ENCODE assay signal across 25 cellular contexts in genomic region chr2:41899189-41899588, GRCh38.
DNase-seq lines count a peak whose midpoint lies in the region; TF ChIP-seq lines count a peak whose summit lies in the region.
"Had no signal": no experiment of that assay in that cellular context is flagged by ENCODE, and none has a peak within 500 bp of the region (broad histone marks: within the 10 kb centered on the region; RNA-seq: fewer than 3 reads in every experiment).

No MANE protein-coding gene starts in this region.

- H3K27ac Mint-ChIP-seq in CD4-positive, alpha-beta memory T cell, result no peak overlapping the region
- H3K27ac Mint-ChIP-seq: activated naive CD8-positive, alpha-beta T cell treated with anti-CD3 and anti-CD28 coated beads, Interleukin-2, amount 50 U/mL, for 24 hours; stimulated activated naive CD8-positive, alpha-beta T cell treated with anti-CD3 and anti-CD28 coated beads, Interleukin-15, Interleukin-2, amounts not matched to agents 100 ng/mL and 50 ng/mL, for 24 hours; T-helper 17 cell had no signal

- H3K4ac ChIP-seq in mesenchymal stem cell (ENCODE audit: low read depth in 1 of 2, low read length in 2 of 2), result no peak overlapping the region

- H3K14ac ChIP-seq in mesenchymal stem cell (ENCODE audit: low read length in 2 of 2), result no peak overlapping the region

- no peak overlapping the region for H2BK12ac ChIP-seq in mesenchymal stem cell (ENCODE audit: low read length in 2 of 2)

- H4K8ac ChIP-seq in mesenchymal stem cell (ENCODE audit: low read length), result no peak overlapping the region

- no peak overlapping the region for H2AK5ac ChIP-seq in mesenchymal stem cell (ENCODE audit: low read length, severe bottlenecking)

- TF ChIP-seq CTCF in epithelial cell of esophagus (IDR thresholded peaks at IDR 0.05; ENCODE audit: insufficient read depth, low read depth, low read length, missing control alignments), result no peak

- H3K9me3 ChIP-seq in mesenchymal stem cell (ENCODE audit: control insufficient read depth, low read length), result no peaks in the 10 kb centered on the region
- H3K9me3 ChIP-seq in CD4-positive, alpha-beta memory T cell (ENCODE audit: control insufficient read depth in 1 of 2, low read length in 2 of 2), result no peaks in the 10 kb centered on the region
- H3K9me3 ChIP-seq: A549, esophagus squamous epithelium, MG63, psoas muscle, spleen had no signal

- no peak overlapping the region for H4K91ac ChIP-seq in mesenchymal stem cell (ENCODE audit: low read length)

- POLR2A ChIA-PET in CD4-positive, alpha-beta memory T cell (lab: Charles Lee; ENCODE audit: partially characterized antibody), result no interaction called here

- peaks cover 10 to 41% (median 30%) of the 10 kb centered on the region in 4 donors for H3K4me1 Mint-ChIP-seq in CD4-positive, alpha-beta memory T cell

- no peaks in the 10 kb centered on the region for H3K36me3 ChIP-seq in mesenchymal stem cell (ENCODE audit: control insufficient read depth in 1 of 2, insufficient read depth in 2 of 2, low read depth in 1 of 2, low read length in 2 of 2)
- H3K36me3 ChIP-seq in CD4-positive, alpha-beta memory T cell (ENCODE audit: insufficient read depth, low read length), result no peaks in the 10 kb centered on the region
- H3K36me3 ChIP-seq: esophagus squamous epithelium, MG63, spleen had no signal

- H3K9me3 Mint-ChIP-seq in CD4-positive, alpha-beta memory T cell, result no peaks in the 10 kb centered on the region
- H3K9me3 Mint-ChIP-seq: activated naive CD8-positive, alpha-beta T cell treated with anti-CD3 and anti-CD28 coated beads, Interleukin-2, amount 50 U/mL, for 24 hours; central memory CD8-positive, alpha-beta T cell; stimulated activated naive CD8-positive, alpha-beta T cell treated with anti-CD3 and anti-CD28 coated beads, Interleukin-15, Interleukin-2, amounts not matched to agents 100 ng/mL and 50 ng/mL, for 24 hours had no signal

- no peak overlapping the region for H2BK15ac ChIP-seq in mesenchymal stem cell (ENCODE audit: low read depth, poor library complexity, severe bottlenecking)

- H3K4me2 ChIP-seq in mesenchymal stem cell (ENCODE audit: low read length, poor library complexity, severe bottlenecking), result no peak overlapping the region
- H3K4me2 ChIP-seq: A549 had no signal

- H3K4me1 ChIP-seq in mesenchymal stem cell (ENCODE audit: control insufficient read depth, insufficient read depth, low read depth, low read length), result peaks cover 2% of the 10 kb centered on the region
- H3K4me1 ChIP-seq in CD4-positive, alpha-beta memory T cell (ENCODE audit: insufficient read depth, low read length), result peaks cover 43% of the 10 kb centered on the region
- H3K4me1 ChIP-seq: psoas muscle had no signal

- CTCF ChIA-PET in CD4-positive, alpha-beta memory T cell (lab: Charles Lee; ENCODE audit: partially characterized antibody), result interaction anchor here (4.5 kb wide), 1 partner anchor 30 kb away, joined by 24 read pairs; no protein-coding TSS in a partner anchor

- H3K4me3 ChIP-seq in epithelial cell of esophagus (ENCODE audit: low read length), result no peak overlapping the region
- no peak overlapping the region for H3K4me3 ChIP-seq in mesenchymal stem cell (ENCODE audit: insufficient read depth in 1 of 2, low read depth in 1 of 2, low read length in 2 of 2)
- H3K4me3 ChIP-seq in CD4-positive, alpha-beta memory T cell (ENCODE audit: low read length in 2 of 2), result no peak overlapping the region
- H3K4me3 ChIP-seq: A549, esophagus squamous epithelium, MG63, psoas muscle, spleen had no signal

- 28% methylated on average over 2 of the region's 2 CpGs for whole genome bisulfite sequencing in mesenchymal stem cell

- no peak overlapping the region for H2BK120ac ChIP-seq in mesenchymal stem cell (ENCODE audit: low read depth, low read length)

- H3K9ac ChIP-seq in mesenchymal stem cell (ENCODE audit: low read length), result no peak overlapping the region

- no peak overlapping the region for H3K18ac ChIP-seq in mesenchymal stem cell (ENCODE audit: low read depth in 1 of 2, low read length in 2 of 2)

- no peak overlapping the region for H3K4me3 Mint-ChIP-seq in CD4-positive, alpha-beta memory T cell
- H3K4me3 Mint-ChIP-seq: activated naive CD8-positive, alpha-beta T cell treated with anti-CD3 and anti-CD28 coated beads, Interleukin-2, amount 50 U/mL, for 24 hours; central memory CD8-positive, alpha-beta T cell; stimulated activated naive CD8-positive, alpha-beta T cell treated with anti-CD3 and anti-CD28 coated beads, Interleukin-15, Interleukin-2, amounts not matched to agents 100 ng/mL and 50 ng/mL, for 24 hours; T-helper 17 cell had no signal

- no peak overlapping the region for H3K27ac ChIP-seq in mesenchymal stem cell (ENCODE audit: low read length, poor library complexity, severe bottlenecking)
- H3K27ac ChIP-seq in CD4-positive, alpha-beta memory T cell (ENCODE audit: low read depth, low read length), result no peak overlapping the region
- H3K27ac ChIP-seq: A549, esophagus squamous epithelium, psoas muscle, spleen had no signal

- H3K23ac ChIP-seq in mesenchymal stem cell (ENCODE audit: low read length in 2 of 2), result no peak overlapping the region

- no peak overlapping the region for H2BK5ac ChIP-seq in mesenchymal stem cell (ENCODE audit: low read depth, low read length, poor library complexity, severe bottlenecking)

- no peaks in the 10 kb centered on the region for H3K79me1 ChIP-seq in mesenchymal stem cell (replicated peaks; ENCODE audit: low read length, poor library complexity, severe bottlenecking)

- H2AFZ ChIP-seq in mesenchymal stem cell (ENCODE audit: low read depth, low read length), result no peak overlapping the region

- DNase-seq in SIG-M5 treated with dmso at 0.1 percent for 504 hours (lab: John Stamatoyannopoulos, UW; ENCODE audit: unreplicated experiment), result peak; percentile 29
- DNase-seq in SIG-M5 (lab: John Stamatoyannopoulos, UW), result no peak
- DNase-seq in epithelial cell of esophagus (ENCODE audit: low read depth), result peak; percentile 87
- peak; percentile 57 for DNase-seq in mesenchymal stem cell
- DNase-seq in superior temporal gyrus (ENCODE audit: extremely low spot score), result no peak
- DNase-seq in NCI-H2081 (lab: John Stamatoyannopoulos, UW), result no peak
- no peak for DNase-seq in activated CD4-positive, alpha-beta T cell treated with anti-CD3 and anti-CD28 coated beads for 4 hours
- no peak for DNase-seq in CD4-positive, alpha-beta memory T cell
- DNase-seq: activated CD4-positive, alpha-beta T cell treated with anti-CD3 and anti-CD28 coated beads, Interleukin-2, amount 50 U/mL, for 48 hours; activated effector memory CD4-positive, alpha-beta T cell treated with Interleukin-2 at 50 U/mL for 16 hours; activated naive CD8-positive, alpha-beta T cell treated with anti-CD3 and anti-CD28 coated beads, Interleukin-2, amount 50 U/mL, for 24 hours; C1 segment of cervical spinal cord; effector CD4-positive, alpha-beta T cell; esophagus squamous epithelium; left colon; MG63; NCI-H1694; NCI-H774; psoas muscle; spleen; stimulated activated CD4-positive, alpha-beta T cell treated with anti-CD3 and anti-CD28 coated beads, Interleukin-4, amount 100 ng/mL, for 24 hours; T-helper 17 cell had no signal

- H3K27me3 Mint-ChIP-seq in CD4-positive, alpha-beta memory T cell, result peaks cover 2 to 5% of the 10 kb centered on the region in 2 donors

- no peaks in the 10 kb centered on the region for H3K36me3 Mint-ChIP-seq in CD4-positive, alpha-beta memory T cell

- intact Hi-C loops in CD4-positive, alpha-beta memory T cell (cut with micrococcal nuclease), result no loop called here

- no peaks in the 10 kb centered on the region for H3K27me3 ChIP-seq in mesenchymal stem cell (ENCODE audit: control insufficient read depth in 1 of 2, insufficient read depth in 1 of 2, low read length in 2 of 2)
- no peaks in the 10 kb centered on the region for H3K27me3 ChIP-seq in CD4-positive, alpha-beta memory T cell (ENCODE audit: insufficient read depth, low read length)
- H3K27me3 ChIP-seq: MG63 had no signal

Comparison
In these comparisons a context has a peak if more than half of its experiments do, and no peak if none do; other contexts are left out.
1. DNase-seq: peak in SIG-M5 treated with dmso at 0.1 percent for 504 hours (single experiment), epithelial cell of esophagus (single experiment) and mesenchymal stem cell (single experiment); none in SIG-M5 (single experiment), superior temporal gyrus (single experiment), NCI-H2081 (0 of 2), activated CD4-positive, alpha-beta T cell treated with anti-CD3 and anti-CD28 coated beads for 4 hours (0 of 2) and CD4-positive, alpha-beta memory T cell (0 of 5).